ENCODE assay signal across 1 cellular context in the genomic region with DNA sequence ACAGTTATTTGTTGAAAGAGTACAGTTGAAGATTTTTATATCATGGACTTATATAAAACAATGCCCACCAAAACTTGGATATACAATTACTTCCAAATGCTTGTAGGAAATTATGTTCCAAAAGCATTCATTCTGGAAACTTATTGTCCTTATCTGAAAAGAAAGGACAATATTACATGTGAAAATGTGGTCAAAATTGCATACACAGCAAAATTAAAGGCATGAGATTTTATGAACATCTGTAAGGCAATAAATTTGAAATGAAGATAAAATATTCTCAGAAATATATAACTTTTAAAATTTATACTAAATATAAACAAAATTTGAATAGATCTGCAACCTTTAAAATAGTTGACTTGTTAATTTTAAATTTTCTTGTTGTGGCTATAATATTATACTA.
TF ChIP-seq lines count a peak whose summit lies in the region.

No MANE protein-coding gene starts in this region.

TF ChIP-seq in IMR-90, 13 proteins besides CTCF, POLR2A, EP300 and RAD21 (continued from another document):
- TF ChIP-seq, protein P1, sequence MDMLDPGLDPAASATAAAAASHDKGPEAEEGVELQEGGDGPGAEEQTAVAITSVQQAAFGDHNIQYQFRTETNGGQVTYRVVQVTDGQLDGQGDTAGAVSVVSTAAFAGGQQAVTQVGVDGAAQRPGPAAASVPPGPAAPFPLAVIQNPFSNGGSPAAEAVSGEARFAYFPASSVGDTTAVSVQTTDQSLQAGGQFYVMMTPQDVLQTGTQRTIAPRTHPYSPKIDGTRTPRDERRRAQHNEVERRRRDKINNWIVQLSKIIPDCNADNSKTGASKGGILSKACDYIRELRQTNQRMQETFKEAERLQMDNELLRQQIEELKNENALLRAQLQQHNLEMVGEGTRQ (IDR thresholded peaks at IDR 0.05; ENCODE audit: low read depth, low read length), result no peak
